Comparison of ENCODE assay signal across 26 cellular contexts in the genomic region with DNA sequence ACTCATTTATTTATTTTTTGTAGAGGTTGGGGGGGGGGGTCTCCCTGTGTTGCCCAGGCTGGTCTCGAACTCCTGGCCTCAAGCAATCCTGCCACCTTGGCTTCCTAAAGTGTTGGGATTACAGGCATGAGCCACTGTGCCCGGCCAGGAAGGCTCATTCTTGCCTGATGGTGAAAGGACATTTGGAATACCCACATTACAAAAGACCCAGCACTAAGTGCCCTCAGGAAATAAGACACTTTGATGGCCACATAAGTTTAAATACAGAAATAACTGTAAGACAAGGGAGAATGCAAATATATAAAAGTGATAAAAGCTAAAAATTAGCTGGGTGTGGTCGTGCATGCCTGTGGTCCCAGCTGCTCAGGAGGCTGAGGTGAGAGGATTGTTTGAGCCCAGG. TPM values are rescaled to one million over a fixed set of nuclear protein-coding genes. Genes with fewer than 3 reads are reported as not detected.
A peak's percentile ranks its signal among the peaks of the same experiment; 100 is the strongest.
DNase-seq lines count a peak whose midpoint lies in the region; ATAC-seq and TF ChIP-seq lines count a peak whose summit lies in the region.
"Had no signal": no experiment of that assay in that cellular context is flagged by ENCODE, and none has a peak within 500 bp of the region (broad histone marks: within the 10 kb centered on the region; RNA-seq: fewer than 3 reads in every experiment).

No MANE protein-coding gene starts in this region.

- CTCF ChIA-PET in activated CD8-positive, alpha-beta T cell treated with anti-CD3 and anti-CD28 coated beads for 36 hours (lab: Charles Lee): interaction anchor here (0.7 to 1.1 kb wide), 2 partner anchors 19 to 25 kb away, joined by 3 read pairs; no protein-coding TSS in a partner anchor

- peaks cover 53% of the 10 kb centered on the region for H3F3A ChIP-seq in GM23248 (ENCODE audit: insufficient read depth)

- ATAC-seq in activated CD8-positive, alpha-beta T cell treated with anti-CD3 and anti-CD28 coated beads for 36 hours: no peak
- ATAC-seq in HG02884 (IDR thresholded peaks at IDR 0.05; ENCODE audit: unreplicated experiment): no peak
- ATAC-seq: lower lobe of right lung had no signal

- H3K27ac ChIP-seq in GM23248: peak overlapping the region; percentile 88
- peak overlapping the region; percentile 87 for H3K27ac ChIP-seq in SJSA1
- peak overlapping the region; percentile 95 for H3K27ac ChIP-seq in fibroblast of lung (ENCODE audit: insufficient read depth, low read length)
- H3K27ac ChIP-seq: lower lobe of right lung, pancreas had no signal

- H3K9me3 ChIP-seq in GM23248 (ENCODE audit: low read depth): no peaks in the 10 kb centered on the region
- H3K9me3 ChIP-seq in SJSA1 (replicated peaks): no peaks in the 10 kb centered on the region
- H3K9me3 ChIP-seq in fibroblast of lung (ENCODE audit: control insufficient read depth, insufficient read depth, low read depth, low read length): no peaks in the 10 kb centered on the region
- H3K9me3 ChIP-seq in skeletal muscle satellite cell (replicated peaks; ENCODE audit: low read length): no peaks in the 10 kb centered on the region
- H3K9me3 ChIP-seq: esophagus squamous epithelium, lower lobe of right lung, pancreas had no signal

- peaks cover 15% of the 10 kb centered on the region for H3K4me1 Mint-ChIP-seq in activated CD8-positive, alpha-beta T cell treated with anti-CD3 and anti-CD28 coated beads for 36 hours (ENCODE audit: low read depth)

- H3K4me2 ChIP-seq in GM23248 (ENCODE audit: unreplicated experiment) (no peak overlapping the region), fibroblast of lung (ENCODE audit: extremely low read depth, insufficient read depth, low read length) (no peak overlapping the region), skeletal muscle satellite cell (ENCODE audit: low read length) (no peak overlapping the region)

- intact Hi-C loops in activated CD8-positive, alpha-beta T cell treated with anti-CD3 and anti-CD28 coated beads for 36 hours (cut with micrococcal nuclease): no loop called here

- H3K9me3 Mint-ChIP-seq in activated CD8-positive, alpha-beta T cell treated with anti-CD3 and anti-CD28 coated beads for 36 hours: no peaks in the 10 kb centered on the region
- H3K9me3 Mint-ChIP-seq: activated naive CD8-positive, alpha-beta T cell treated with anti-CD3 and anti-CD28 coated beads, Interleukin-2, amount 10 ng/mL, durations not matched to agents 7 days and 5 days; activated T-cell treated with anti-CD3 and anti-CD28 coated beads, Interleukin-2, amount 50 U/mL, for 24 hours; dendritic cell treated with granulocyte-macrophage colony-stimulating factor and Interleukin-4, amounts not matched to agents 40 ng/mL and 50 ng/mL, for 4 days; endodermal cell; H9; nephron progenitor cell; stimulated activated naive CD8-positive, alpha-beta T cell treated with anti-CD3 and anti-CD28 coated beads, Interleukin-15, Interleukin-2, amounts not matched to agents 100 ng/mL and 50 ng/mL, for 24 hours had no signal

- H3K27me3 Mint-ChIP-seq in activated CD8-positive, alpha-beta T cell treated with anti-CD3 and anti-CD28 coated beads for 36 hours: peaks cover 32% of the 10 kb centered on the region

- H4K20me1 ChIP-seq in GM23248 (ENCODE audit: insufficient read depth) (no peaks in the 10 kb centered on the region), fibroblast of lung (ENCODE audit: control insufficient read depth, extremely low read depth, insufficient read depth, low read length) (no peaks in the 10 kb centered on the region)

- DNase-seq in GM23248 (no peak), SJSA1 (ENCODE audit: low read depth in 1 of 2, low spot score in 2 of 2) (no peak), fibroblast of lung (ENCODE audit: low read depth in 2 of 2) (no peak), glomerular visceral epithelial cell (ENCODE audit: extremely low spot score) (no peak)
- DNase-seq in activated CD8-positive, alpha-beta T cell treated with anti-CD3 and anti-CD28 coated beads for 36 hours: no peak
- DNase-seq: activated CD4-positive, alpha-beta T cell treated with anti-CD3 and anti-CD28 coated beads, Interleukin-2, amount 50 U/mL, for 1 hour; activated CD4-positive, CD25-positive, alpha-beta regulatory T cell; activated effector memory CD4-positive, alpha-beta T cell treated with anti-CD3 and anti-CD28 coated beads, Interleukin-2, amount 50 U/mL, for 16 hours; activated naive CD8-positive, alpha-beta T cell treated with anti-CD3 and anti-CD28 coated beads, Interleukin-2, amount 10 ng/mL, durations not matched to agents 7 days and 5 days; activated T-cell treated with anti-CD3 and anti-CD28 coated beads, Interleukin-2, amount 50 U/mL, for 24 hours; C1 segment of cervical spinal cord; central memory CD4-positive, alpha-beta T cell; DMS53; endodermal cell; esophagus squamous epithelium; H9; lower lobe of right lung; NCI-H146; nephron progenitor cell; pancreas; small intestine; stimulated activated CD8-positive, alpha-beta memory T cell treated with anti-CD3 and anti-CD28 coated beads, Interleukin-4, amount 100 ng/mL, for 48 hours had no signal

- in situ Hi-C loops in GM23248 (cut with MboI): no loop called here

- peaks cover 56% of the 10 kb centered on the region; the same call in 1 of the 2 replicates for H3K4me1 ChIP-seq in GM23248 (ENCODE audit: insufficient read depth)
- H3K4me1 ChIP-seq in SJSA1 (replicated peaks): peaks cover 91% of the 10 kb centered on the region
- peaks cover 21% of the 10 kb centered on the region for H3K4me1 ChIP-seq in fibroblast of lung (ENCODE audit: control insufficient read depth, extremely low read depth, insufficient read depth, low read length)
- peaks cover 79% of the 10 kb centered on the region for H3K4me1 ChIP-seq in skeletal muscle satellite cell (ENCODE audit: control insufficient read depth, insufficient read depth, low read length)
- H3K4me1 ChIP-seq: pancreas had no signal

- H3K27me3 ChIP-seq in GM23248 (replicated peaks; ENCODE audit: insufficient read depth) (no peaks in the 10 kb centered on the region), SJSA1 (replicated peaks) (no peaks in the 10 kb centered on the region), fibroblast of lung (ENCODE audit: control insufficient read depth, insufficient read depth, low read length) (no peaks in the 10 kb centered on the region), skeletal muscle satellite cell (ENCODE audit: control insufficient read depth, insufficient read depth, low read length) (no peaks in the 10 kb centered on the region)
- H3K27me3 ChIP-seq: esophagus squamous epithelium, pancreas had no signal

- H3K4me3 ChIP-seq in GM23248: no peak overlapping the region
- no peak overlapping the region for H3K4me3 ChIP-seq in SJSA1
- H3K4me3 ChIP-seq in fibroblast of lung (replicated peaks in 1 of 4; ENCODE audit: control extremely low read depth in 1 of 4, insufficient read depth in 1 of 4, low read depth in 3 of 4, low read length in 4 of 4): no peak overlapping the region
- no peak overlapping the region for H3K4me3 ChIP-seq in skeletal muscle satellite cell (ENCODE audit: low read length)
- H3K4me3 ChIP-seq: esophagus squamous epithelium, lower lobe of right lung, pancreas had no signal

- H2AFZ ChIP-seq in GM23248 (no peak overlapping the region), fibroblast of lung (ENCODE audit: low read length) (no peak overlapping the region)

- no peak overlapping the region for H3K27ac Mint-ChIP-seq in activated CD8-positive, alpha-beta T cell treated with anti-CD3 and anti-CD28 coated beads for 36 hours
- H3K27ac Mint-ChIP-seq: activated naive CD8-positive, alpha-beta T cell treated with anti-CD3 and anti-CD28 coated beads, Interleukin-2, amount 10 ng/mL, durations not matched to agents 7 days and 5 days; activated T-cell treated with anti-CD3 and anti-CD28 coated beads, Interleukin-2, amount 50 U/mL, for 24 hours; dendritic cell treated with granulocyte-macrophage colony-stimulating factor and Interleukin-4, amounts not matched to agents 40 ng/mL and 50 ng/mL, for 4 days; endodermal cell; H9; stimulated activated naive CD8-positive, alpha-beta T cell treated with anti-CD3 and anti-CD28 coated beads, Interleukin-15, Interleukin-2, amounts not matched to agents 100 ng/mL and 50 ng/mL, for 24 hours had no signal

- H3K9ac ChIP-seq in GM23248: peak overlapping the region; percentile 32; the same call in 1 of the 2 replicates
- H3K9ac ChIP-seq in fibroblast of lung (ENCODE audit: insufficient read depth, low read length): no peak overlapping the region
- peak overlapping the region; percentile 53 for H3K9ac ChIP-seq in skeletal muscle satellite cell (ENCODE audit: low read depth, low read length)

- no peak overlapping the region for H3K4me3 Mint-ChIP-seq in activated CD8-positive, alpha-beta T cell treated with anti-CD3 and anti-CD28 coated beads for 36 hours
- H3K4me3 Mint-ChIP-seq: activated naive CD8-positive, alpha-beta T cell treated with anti-CD3 and anti-CD28 coated beads, Interleukin-2, amount 10 ng/mL, durations not matched to agents 7 days and 5 days; activated T-cell treated with anti-CD3 and anti-CD28 coated beads, Interleukin-2, amount 50 U/mL, for 24 hours; dendritic cell treated with granulocyte-macrophage colony-stimulating factor and Interleukin-4, amounts not matched to agents 40 ng/mL and 50 ng/mL, for 4 days; endodermal cell; H9; nephron progenitor cell; stimulated activated naive CD8-positive, alpha-beta T cell treated with anti-CD3 and anti-CD28 coated beads, Interleukin-15, Interleukin-2, amounts not matched to agents 100 ng/mL and 50 ng/mL, for 24 hours had no signal

- TF ChIP-seq CTCF in fibroblast of lung (conservative IDR thresholded peaks at IDR 0.05 in 1 of 2, IDR thresholded peaks at IDR 0.05 in 1 of 2; ENCODE audit: low read depth in 1 of 2, low read length in 2 of 2): no peak
- no peak for TF ChIP-seq CTCF in activated CD8-positive, alpha-beta T cell treated with anti-CD3 and anti-CD28 coated beads for 36 hours (IDR thresholded peaks at IDR 0.05)

- no peaks in the 10 kb centered on the region for H3K9me2 ChIP-seq in GM23248 (ENCODE audit: insufficient read depth)

- peaks cover 8% of the 10 kb centered on the region; the same call in 1 of the 2 replicates for H3K79me2 ChIP-seq in GM23248 (ENCODE audit: insufficient read depth)
- no peaks in the 10 kb centered on the region for H3K79me2 ChIP-seq in fibroblast of lung (ENCODE audit: control insufficient read depth, insufficient read depth, low read length)

- no peaks in the 10 kb centered on the region for H3K36me3 Mint-ChIP-seq in activated CD8-positive, alpha-beta T cell treated with anti-CD3 and anti-CD28 coated beads for 36 hours (ENCODE audit: low read depth)
- H3K36me3 Mint-ChIP-seq: activated naive CD8-positive, alpha-beta T cell treated with anti-CD3 and anti-CD28 coated beads, Interleukin-2, amount 10 ng/mL, durations not matched to agents 7 days and 5 days had no signal

- POLR2A ChIA-PET in activated CD8-positive, alpha-beta T cell treated with anti-CD3 and anti-CD28 coated beads for 36 hours (lab: Charles Lee): no interaction called here

- 70 to 83% methylated on average over 3 of the region's 3 CpGs for WGBS in GM23248 (ENCODE audit: low coverage in 1 of 2, low lambda C conversion rate in 2 of 2, missing lambda C conversion rate in 2 of 2), 2 experiments

- H3K36me3 ChIP-seq in GM23248 (ENCODE audit: low read depth) (no peaks in the 10 kb centered on the region), SJSA1 (no peaks in the 10 kb centered on the region), fibroblast of lung (ENCODE audit: control insufficient read depth, insufficient read depth, low read length) (no peaks in the 10 kb centered on the region), skeletal muscle satellite cell (ENCODE audit: insufficient read depth, low read length) (no peaks in the 10 kb centered on the region)
- H3K36me3 ChIP-seq: esophagus squamous epithelium, lower lobe of right lung, pancreas had no signal

RNA-seq across cellular contexts. Expression of gene SERPINE1, which starts 8.0 kb away (rescaled TPM):
- 1,900 and 2,000 TPM in 2 replicates for total RNA-seq in GM23248 (2014; rRNA removed; shearing (Covaris generic))
- polyA plus RNA-seq in GM23248 (2016; fragmentation: Nextera tagmentation; extraction: Ambion mirVana): 1,537 and 1,563 TPM in 2 replicates
- 21.8 and 25.6 TPM in 2 replicates for total RNA-seq in SJSA1 (2014; rRNA removed; shearing (Covaris generic))
- 41.3 and 167 TPM in 2 replicates for total RNA-seq in fibroblast of lung
- polyA plus RNA-seq in fibroblast of lung: 679 and 1,153 TPM in 2 replicates
- polyA plus RNA-seq in fibroblast of lung (2012): 413 and 685 TPM in 2 replicates
- polyA minus RNA-seq in fibroblast of lung (ENCODE audit: low replicate concordance): 763 and 1,105 TPM in 2 replicates
- 1,333 and 2,370 TPM in 2 replicates for total RNA-seq in skeletal muscle satellite cell (2012; rRNA removed)
- total RNA-seq in activated CD8-positive, alpha-beta T cell treated with anti-CD3 and anti-CD28 coated beads for 36 hours: 1 to 10 TPM; 1.2 to 1.3 TPM

RNA-seq across cellular contexts. Expression of gene TRIM56, which starts 33.6 kb away (rescaled TPM):
- total RNA-seq in GM23248 (2014; rRNA removed; shearing (Covaris generic)): 10.3 and 11.0 TPM in 2 replicates
- polyA plus RNA-seq in GM23248 (2016; fragmentation: Nextera tagmentation; extraction: Ambion mirVana) (8.8 and 9.2 TPM in 2 replicates), fibroblast of lung (4.7 and 6.0 TPM in 2 replicates)
- total RNA-seq in SJSA1 (2014; rRNA removed; shearing (Covaris generic)): 5.2 and 10.3 TPM in 2 replicates
- 21.8 and 27.6 TPM in 2 replicates for total RNA-seq in fibroblast of lung
- 11.3 and 16.2 TPM in 2 replicates for polyA plus RNA-seq in fibroblast of lung (2012)
- 9.5 and 9.6 TPM in 2 replicates for polyA minus RNA-seq in fibroblast of lung (ENCODE audit: low replicate concordance)
- total RNA-seq in skeletal muscle satellite cell (2012; rRNA removed): 8.3 and 8.4 TPM in 2 replicates
- total RNA-seq in activated CD8-positive, alpha-beta T cell treated with anti-CD3 and anti-CD28 coated beads for 36 hours: 10 to 100 TPM; 40.1 to 42.3 TPM

RNA-seq across cellular contexts. Expression of gene AP1S1, which starts 35.4 kb away (rescaled TPM):
- total RNA-seq in GM23248 (2014; rRNA removed; shearing (Covaris generic)): 198 and 236 TPM in 2 replicates
- polyA plus RNA-seq in GM23248 (2016; fragmentation: Nextera tagmentation; extraction: Ambion mirVana) (37.4 and 38.2 TPM in 2 replicates), fibroblast of lung (128 and 185 TPM in 2 replicates)
- total RNA-seq in SJSA1 (2014; rRNA removed; shearing (Covaris generic)): 98.4 and 119 TPM in 2 replicates
- total RNA-seq in fibroblast of lung: 127 and 139 TPM in 2 replicates
- polyA plus RNA-seq in fibroblast of lung (2012): 136 and 181 TPM in 2 replicates
- polyA minus RNA-seq in fibroblast of lung (ENCODE audit: low replicate concordance): 78.8 and 128 TPM in 2 replicates
- total RNA-seq in skeletal muscle satellite cell (2012; rRNA removed): 160 and 168 TPM in 2 replicates
- 10 to 100 TPM; 35.6 to 39.5 TPM for total RNA-seq in activated CD8-positive, alpha-beta T cell treated with anti-CD3 and anti-CD28 coated beads for 36 hours

RNA-seq across cellular contexts. Expression of gene VGF, which starts 46.5 kb away (rescaled TPM):
- total RNA-seq in GM23248 (2014; rRNA removed; shearing (Covaris generic)): 0.89 TPM in 1 of 2 replicates, not detected in the other
- polyA plus RNA-seq in GM23248 (2016; fragmentation: Nextera tagmentation; extraction: Ambion mirVana) (0.11 TPM in 1 of 2 replicates, not detected in the other), fibroblast of lung (0.14 TPM in 1 of 2 replicates, not detected in the other)
- not detected in 2 replicates for total RNA-seq in SJSA1 (2014; rRNA removed; shearing (Covaris generic))
- total RNA-seq in fibroblast of lung: 0.26 and 0.66 TPM in 2 replicates
- polyA plus RNA-seq in fibroblast of lung (2012): 0.10 and 1.5 TPM in 2 replicates
- 0.15 TPM in 1 of 2 replicates, not detected in the other for polyA minus RNA-seq in fibroblast of lung (ENCODE audit: low replicate concordance)
- total RNA-seq in skeletal muscle satellite cell (2012; rRNA removed): 0.22 and 2.8 TPM in 2 replicates
- not detected for total RNA-seq in activated CD8-positive, alpha-beta T cell treated with anti-CD3 and anti-CD28 coated beads for 36 hours
- total RNA-seq: esophagus squamous epithelium had no signal

Comparison
In these comparisons a context has a peak if more than half of its experiments do, and no peak if none do; other contexts are left out.
1. RNA of gene SERPINE1, which starts 8.0 kb away (total RNA-seq): 1,900 to 2,000 TPM in GM23248; 41.3 to 167 TPM in fibroblast of lung, 21.8 to 25.6 TPM in SJSA1 and 1.2 to 1.3 TPM in activated CD8-positive, alpha-beta T cell treated with anti-CD3 and anti-CD28 coated beads for 36 hours; every median in the first group is over 10 times any median in the second.
2. Peak in every context shown above with its lines, with median percentiles within 50 percentile points of each other: H3K27ac ChIP-seq.